ENCODE assay signal across 14 cellular contexts in genomic region chr6:30766461-30767157, GRCh38.
A peak's percentile ranks its signal among the peaks of the same experiment; 100 is the strongest.
DNase-seq lines count a peak whose midpoint lies in the region; ATAC-seq lines count a peak whose summit lies in the region.
"Had no signal": no experiment of that assay in that cellular context is flagged by ENCODE, and none has a peak within 500 bp of the region (broad histone marks: within the 10 kb centered on the region; RNA-seq: fewer than 3 reads in every experiment).

No MANE protein-coding gene starts in this region.

- no peaks in the 10 kb centered on the region for H3K36me3 Mint-ChIP-seq in stimulated activated naive CD8-positive, alpha-beta T cell treated with anti-CD3 and anti-CD28 coated beads, Interleukin-15, Interleukin-2, amounts not matched to agents 100 ng/mL and 50 ng/mL, for 24 hours (ENCODE audit: low read depth)
- H3K36me3 Mint-ChIP-seq in activated naive CD8-positive, alpha-beta T cell treated with anti-CD3 and anti-CD28 coated beads, Interleukin-2, amount 50 U/mL, for 24 hours (ENCODE audit: low read depth) = peaks cover 2% of the 10 kb centered on the region

- H3K27me3 Mint-ChIP-seq in stimulated activated naive CD8-positive, alpha-beta T cell treated with anti-CD3 and anti-CD28 coated beads, Interleukin-15, Interleukin-2, amounts not matched to agents 100 ng/mL and 50 ng/mL, for 24 hours = no peaks in the 10 kb centered on the region
- H3K27me3 Mint-ChIP-seq in activated naive CD8-positive, alpha-beta T cell treated with anti-CD3 and anti-CD28 coated beads, Interleukin-2, amount 50 U/mL, for 24 hours = no peaks in the 10 kb centered on the region

- peak overlapping the region; percentile 100 for H3K27ac Mint-ChIP-seq in stimulated activated naive CD8-positive, alpha-beta T cell treated with anti-CD3 and anti-CD28 coated beads, Interleukin-15, Interleukin-2, amounts not matched to agents 100 ng/mL and 50 ng/mL, for 24 hours
- H3K27ac Mint-ChIP-seq in activated naive CD8-positive, alpha-beta T cell treated with anti-CD3 and anti-CD28 coated beads, Interleukin-2, amount 50 U/mL, for 24 hours = peak overlapping the region; percentile 100

- H3K9me3 Mint-ChIP-seq in stimulated activated naive CD8-positive, alpha-beta T cell treated with anti-CD3 and anti-CD28 coated beads, Interleukin-15, Interleukin-2, amounts not matched to agents 100 ng/mL and 50 ng/mL, for 24 hours = no peaks in the 10 kb centered on the region
- H3K9me3 Mint-ChIP-seq in activated naive CD8-positive, alpha-beta T cell treated with anti-CD3 and anti-CD28 coated beads, Interleukin-2, amount 50 U/mL, for 24 hours = peaks cover 4% of the 10 kb centered on the region

- H3K4me1 Mint-ChIP-seq in stimulated activated naive CD8-positive, alpha-beta T cell treated with anti-CD3 and anti-CD28 coated beads, Interleukin-15, Interleukin-2, amounts not matched to agents 100 ng/mL and 50 ng/mL, for 24 hours (ENCODE audit: low read depth) = peaks cover 83% of the 10 kb centered on the region
- peaks cover 92% of the 10 kb centered on the region for H3K4me1 Mint-ChIP-seq in activated naive CD8-positive, alpha-beta T cell treated with anti-CD3 and anti-CD28 coated beads, Interleukin-2, amount 50 U/mL, for 24 hours

- H3K4me3 Mint-ChIP-seq in stimulated activated naive CD8-positive, alpha-beta T cell treated with anti-CD3 and anti-CD28 coated beads, Interleukin-15, Interleukin-2, amounts not matched to agents 100 ng/mL and 50 ng/mL, for 24 hours = peak overlapping the region; percentile 78
- peak overlapping the region; percentile 73 for H3K4me3 Mint-ChIP-seq in activated naive CD8-positive, alpha-beta T cell treated with anti-CD3 and anti-CD28 coated beads, Interleukin-2, amount 50 U/mL, for 24 hours

- no peak for ATAC-seq in stimulated activated naive CD8-positive, alpha-beta T cell treated with anti-CD3 and anti-CD28 coated beads, Interleukin-15, Interleukin-2, amounts not matched to agents 100 U/mL and 50 U/mL, for 24 hours
- no peak for ATAC-seq in activated naive CD8-positive, alpha-beta T cell treated with anti-CD3 and anti-CD28 coated beads, Interleukin-2, amount 50 U/mL, for 24 hours
- ATAC-seq in HG03439 (IDR thresholded peaks at IDR 0.05; ENCODE audit: unreplicated experiment) = no peak
- ATAC-seq in GM21528 (IDR thresholded peaks at IDR 0.05; ENCODE audit: low FRiP score, unreplicated experiment) = no peak
- no peak for ATAC-seq in HG02798 (IDR thresholded peaks at IDR 0.05; ENCODE audit: poor library complexity, unreplicated experiment)

- DNase-seq in stimulated activated naive CD8-positive, alpha-beta T cell treated with anti-CD3 and anti-CD28 coated beads, Interleukin-15, Interleukin-2, amounts not matched to agents 100 U/mL and 50 U/mL, for 24 hours = no peak
- no peak for DNase-seq in activated naive CD8-positive, alpha-beta T cell treated with anti-CD3 and anti-CD28 coated beads, Interleukin-2, amount 50 U/mL, for 24 hours
- DNase-seq in islet precursor cell (peak; percentile 86), germinal center (ENCODE audit: low spot score) (no peak)
- DNase-seq: amniotic stem cell; BE2C; NCI-H510A treated with DMSO at 0.1 percent for 48 hours; Peyer's patch; stimulated activated CD4-positive, alpha-beta T cell treated with anti-CD3 and anti-CD28 coated beads, Interleukin-4, amount 100 ng/mL, for 24 hours; stimulated activated naive CD4-positive, alpha-beta T cell treated with Interleukin-2 at 50 U/mL for 16 hours had no signal
